ENCODE assay signal across 6 cellular contexts in the genomic region with DNA sequence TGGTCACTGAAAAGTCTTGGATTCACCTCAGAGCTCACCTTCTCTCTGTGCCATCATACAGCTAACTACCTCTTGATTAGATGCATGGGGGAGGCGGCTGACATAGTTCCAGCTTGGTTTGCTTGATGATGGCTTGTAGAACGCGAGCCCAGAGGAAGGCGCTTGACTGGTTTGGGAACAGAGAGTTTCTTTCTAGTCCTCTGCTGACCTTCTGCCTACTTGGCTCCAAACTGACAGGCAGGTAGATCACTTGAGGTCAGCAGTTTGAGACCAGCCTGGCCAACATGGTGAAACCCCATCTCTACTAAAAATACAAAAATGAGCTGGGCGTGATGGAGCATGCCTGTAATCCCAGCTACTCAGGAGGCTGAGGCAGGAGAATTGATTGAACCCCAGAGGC. TPM values are rescaled to one million over a fixed set of nuclear protein-coding genes. Genes with fewer than 3 reads are reported as not detected.
"Had no signal": no experiment of that assay in that cellular context is flagged by ENCODE, and none has a peak within 500 bp of the region (broad histone marks: within the 10 kb centered on the region; RNA-seq: fewer than 3 reads in every experiment).

No MANE protein-coding gene starts in this region.

RNA-seq across cellular contexts. Expression of a gene that starts 36.9 kb away (rescaled TPM):
- total RNA-seq: HepG2, HT-29, HT1080, IMR-90, K562 had no signal
- polyA plus RNA-seq: HepG2, IgD-negative memory B cell, IMR-90, K562 had no signal
